In the genomic region with DNA sequence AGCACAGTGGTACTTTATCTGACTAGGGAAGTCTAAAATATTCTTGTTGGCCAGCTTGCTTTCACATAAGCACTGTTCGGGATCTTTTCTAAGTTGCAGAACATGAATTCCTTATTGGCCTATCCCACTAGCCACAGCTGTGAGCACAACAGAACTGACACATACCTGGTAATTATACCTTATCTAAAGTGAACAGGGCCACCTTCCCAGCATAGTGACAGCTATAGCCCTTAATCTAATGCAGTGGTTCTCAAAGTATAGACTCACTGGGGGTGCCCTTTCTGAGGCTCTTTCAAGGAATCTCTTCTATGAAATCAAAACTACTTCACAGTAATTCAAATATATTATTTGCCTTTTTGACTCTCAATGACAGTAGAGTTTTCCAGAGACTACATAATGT, we compare ENCODE assay signal across 20 cellular contexts.
DNase-seq lines count a peak whose midpoint lies in the region; ATAC-seq, FAIRE-seq and TF ChIP-seq lines count a peak whose summit lies in the region.
"Had no signal": no experiment of that assay in that cellular context is flagged by ENCODE, and none has a peak within 500 bp of the region (broad histone marks: within the 10 kb centered on the region; RNA-seq: fewer than 3 reads in every experiment).

No MANE protein-coding gene starts in this region.

- H3K9me3 ChIP-seq in HEK293 (ENCODE audit: control insufficient read depth, insufficient read depth, low read depth, low read length) (no peaks in the 10 kb centered on the region), K562 (replicated peaks; ENCODE audit: control insufficient read depth, insufficient read depth, low read depth, low read length) (no peaks in the 10 kb centered on the region), mucosa of descending colon (no peaks in the 10 kb centered on the region)
- H3K9me3 ChIP-seq: Caco-2, HAP-1 had no signal

- H3K4me1 ChIP-seq in HEK293 (ENCODE audit: control insufficient read depth, insufficient read depth, low read length) (peaks cover 10% of the 10 kb centered on the region), K562 (replicated peaks in 1 of 2; ENCODE audit: control insufficient read depth in 2 of 2, insufficient read depth in 2 of 2, low read length in 2 of 2) (no peaks in the 10 kb centered on the region; a peak in 1 of 5 replicates), mucosa of descending colon (ENCODE audit: low read depth) (no peaks in the 10 kb centered on the region)
- H3K4me1 ChIP-seq: A549 had no signal

- no peak for TF ChIP-seq RAD21 in K562 (CRISPR knock-in tag; conservative IDR thresholded peaks at IDR 0.05 in 1 of 2, IDR thresholded peaks at IDR 0.05 in 1 of 2)

- H3K79me2 ChIP-seq in K562 (ENCODE audit: control insufficient read depth, insufficient read depth, low read length), result no peaks in the 10 kb centered on the region

- intact Hi-C loops in K562 (cut with micrococcal nuclease), result no loop called here
- intact Hi-C loops in mucosa of descending colon (cut with DNase I, micrococcal nuclease), result no loop called here

- FAIRE-seq in K562 (lab: Jason Lieb, UNC), result no peak
- FAIRE-seq: A549, D721Med, GM12891, GM18507, HepG2 had no signal

- WGBS in K562 (ENCODE audit: insufficient coverage, low coverage, missing lambda C conversion rate), result 48% methylated on average over 1 of the region's 1 CpG

- H4K20me1 ChIP-seq in K562 (replicated peaks; ENCODE audit: control insufficient read depth, insufficient read depth, low read length), result no peaks in the 10 kb centered on the region

- DNase-seq in NCI-H2107 treated with DMSO at 0.1 percent for 48 hours (lab: John Stamatoyannopoulos, UW; ENCODE audit: unreplicated experiment) (peak; percentile 2), NCI-H2107 (lab: John Stamatoyannopoulos, UW) (no peak), NCI-H2227 (lab: John Stamatoyannopoulos, UW; ENCODE audit: unreplicated experiment) (peak; percentile 20), K562 (ENCODE audit: extremely low read depth in 1 of 4, low spot score in 3 of 4) (peak in 2 of 4 experiments; percentile 27 to 45), mucosa of descending colon (no peak)
- DNase-seq: AML-193; Caco-2; CD4-positive, alpha-beta T cell; GM23248 had no signal

- ATAC-seq in K562, result peak; percentile 83
- ATAC-seq in HG03439 (IDR thresholded peaks at IDR 0.05; ENCODE audit: unreplicated experiment), result no peak
- ATAC-seq in HG02642 (IDR thresholded peaks at IDR 0.05; ENCODE audit: poor library complexity, unreplicated experiment), result no peak
- ATAC-seq in mucosa of descending colon, result no peak
- ATAC-seq: A549, HepG2 had no signal

- H3K9me1 ChIP-seq in K562 (ENCODE audit: control insufficient read depth, insufficient read depth, low read length), result no peaks in the 10 kb centered on the region

- H3K4me2 ChIP-seq in K562 (ENCODE audit: insufficient read depth, low read length), result no peak overlapping the region
- H3K4me2 ChIP-seq: A549 had no signal

- no TSS peak for BruUV-seq in K562 (replicated peaks; lab: Mats Ljungman, UMichigan)

- in situ Hi-C loops in K562 (cut with MboI), result no loop called here

- H2AFZ ChIP-seq in K562 (ENCODE audit: low read depth, low read length), result no peak overlapping the region
- H2AFZ ChIP-seq: GM23248 had no signal

- no peaks in the 10 kb centered on the region for H3K27me3 ChIP-seq in K562 (ENCODE audit: control insufficient read depth in 2 of 2, insufficient read depth in 2 of 2, low read length in 2 of 2)

- POLR2A ChIA-PET in HEK293 (lab: Yijun Ruan, JAX) (no interaction called here), K562 (lab: Yijun Ruan, JAX) (no interaction called here)

- H3K36me3 ChIP-seq in HEK293 (ENCODE audit: control insufficient read depth in 2 of 2, insufficient read depth in 1 of 2, low read length in 2 of 2), result no peaks in the 10 kb centered on the region
- H3K36me3 ChIP-seq in K562 (ENCODE audit: control insufficient read depth, insufficient read depth, low read length), result 0 out of 3 replicates have a peak, but pooled peaks cover 3% of the 10 kb centered on the region
- no peaks in the 10 kb centered on the region for H3K36me3 ChIP-seq in mucosa of descending colon (ENCODE audit: low read depth)
- H3K36me3 ChIP-seq: HAP-1 had no signal

- TF ChIP-seq POLR2A in K562 (conservative IDR thresholded peaks at IDR 0.05), result no peak

- H3K27ac ChIP-seq in HEK293 (ENCODE audit: extremely low read depth, low read depth, low read length) (no peak overlapping the region), K562 (ENCODE audit: extremely low read depth, low read depth, low read length) (no peak overlapping the region)
- H3K27ac ChIP-seq: 22Rv1, A549, C4-2B, GM23248 had no signal

- H3K4me3 ChIP-seq in HEK293 (ENCODE audit: low read depth, low read length), result no peak overlapping the region
- H3K4me3 ChIP-seq in K562, result no peak overlapping the region
- H3K4me3 ChIP-seq in mucosa of descending colon, result no peak overlapping the region
- H3K4me3 ChIP-seq: A549, GM23248, HAP-1 had no signal

- H3K9ac ChIP-seq in K562 (ENCODE audit: insufficient read depth in 1 of 2, low read depth in 2 of 2, low read length in 2 of 2), result no peak overlapping the region
- H3K9ac ChIP-seq: GM23248 had no signal

- no peak for TF ChIP-seq EP300 in K562 (IDR thresholded peaks at IDR 0.05; ENCODE audit: low read length)

- CTCF ChIA-PET in HEK293 (lab: Yijun Ruan, JAX) (no interaction called here), K562 (lab: Yijun Ruan, JAX; ENCODE audit: low intra/inter-chr PET ratio) (interaction anchor here (0.7 kb wide), 1 partner anchor 343 kb away, joined by 4 read pairs; no protein-coding TSS in a partner anchor)

- TF ChIP-seq CTCF in HEK293 (tag by site-specific recombination; IDR thresholded peaks at IDR 0.05) (no peak), K562 (IDR thresholded peaks at IDR 0.05 in 2 of 3, conservative IDR thresholded peaks at IDR 0.05 in 1 of 3; ENCODE audit: insufficient read depth in 2 of 3, low read depth in 1 of 3, low read length in 3 of 3) (no peak), mucosa of descending colon (IDR thresholded peaks at IDR 0.05) (no peak)

TF ChIP-seq in HEK293, 187 proteins besides CTCF, POLR2A, EP300 and RAD21:
- TF ChIP-seq KLF16 (tag by site-specific recombination; IDR thresholded peaks at IDR 0.05) (no peak), ZNF777 (tag by site-specific recombination; IDR thresholded peaks at IDR 0.05; ENCODE audit: borderline replicate concordance) (no peak), ZFHX2 (tag by site-specific recombination; conservative IDR thresholded peaks at IDR 0.05) (no peak), SP7 (tag by site-specific recombination; IDR thresholded peaks at IDR 0.05) (peak; percentile 27; the same call in 1 of the 2 replicates), ZNF585B (tag by site-specific recombination; IDR thresholded peaks at IDR 0.05) (no peak)
- TF ChIP-seq, protein P1, sequence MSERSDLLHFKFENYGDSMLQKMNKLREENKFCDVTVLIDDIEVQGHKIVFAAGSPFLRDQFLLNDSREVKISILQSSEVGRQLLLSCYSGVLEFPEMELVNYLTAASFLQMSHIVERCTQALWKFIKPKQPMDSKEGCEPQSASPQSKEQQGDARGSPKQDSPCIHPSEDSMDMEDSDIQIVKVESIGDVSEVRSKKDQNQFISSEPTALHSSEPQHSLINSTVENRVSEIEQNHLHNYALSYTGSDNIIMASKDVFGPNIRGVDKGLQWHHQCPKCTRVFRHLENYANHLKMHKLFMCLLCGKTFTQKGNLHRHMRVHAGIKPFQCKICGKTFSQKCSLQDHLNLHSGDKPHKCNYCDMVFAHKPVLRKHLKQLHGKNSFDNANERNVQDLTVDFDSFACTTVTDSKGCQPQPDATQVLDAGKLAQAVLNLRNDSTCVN (tag by site-specific recombination; optimal IDR thresholded peaks at IDR 0.05), result no peak

TF ChIP-seq in K562, 482 proteins besides CTCF, POLR2A, EP300 and RAD21 (continues in another document):
- peak; percentile 70 for TF ChIP-seq CBFA2T3 (IDR thresholded peaks at IDR 0.05)
- no peak for TF ChIP-seq NRF1 (conservative IDR thresholded peaks at IDR 0.05 in 1 of 2, IDR thresholded peaks at IDR 0.05 in 1 of 2)
- TF ChIP-seq MEF2D (tag; conservative IDR thresholded peaks at IDR 0.05; ENCODE audit: low read depth), result no peak
- TF ChIP-seq TAL1 (IDR thresholded peaks at IDR 0.05), result peak; percentile 39; the same call in 1 of the 2 replicates
- TF ChIP-seq MBD2 (IDR thresholded peaks at IDR 0.05; ENCODE audit: borderline replicate concordance, low read depth), result no peak
- no peak for TF ChIP-seq NFE2 (IDR thresholded peaks at IDR 0.05; ENCODE audit: low read depth)
- no peak for TF ChIP-seq BRCA1 (IDR thresholded peaks at IDR 0.05)
- no peak for TF ChIP-seq BRCA1 (CRISPR knock-in tag; IDR thresholded peaks at IDR 0.05)
- TF ChIP-seq ELF2 (CRISPR knock-in tag; IDR thresholded peaks at IDR 0.05), result no peak
- TF ChIP-seq PRPF4 (IDR thresholded peaks at IDR 0.05; ENCODE audit: insufficient read depth, low read depth, low read length, poor library complexity, severe bottlenecking), result no peak
- TF ChIP-seq POLR2AphosphoS5 (IDR thresholded peaks at IDR 0.05; ENCODE audit: control insufficient read depth, insufficient read depth, low read depth, low read length), result 0 out of 2 replicates have a peak, but pooled peaks have one; percentile 39
- peak; percentile 39; the same call in 1 of the 2 replicates for TF ChIP-seq CBFA2T2 (conservative IDR thresholded peaks at IDR 0.05)
- TF ChIP-seq ERF (CRISPR knock-in tag; IDR thresholded peaks at IDR 0.05), result no peak
- 0 out of 2 replicates have a peak, but pooled peaks have one; percentile 39 for TF ChIP-seq TEAD4 (IDR thresholded peaks at IDR 0.05; ENCODE audit: low read length)
- TF ChIP-seq TEAD4 (CRISPR knock-in tag; IDR thresholded peaks at IDR 0.05; ENCODE audit: borderline replicate concordance), result no peak
- peak; percentile 57 for TF ChIP-seq ARID1B (IDR thresholded peaks at IDR 0.05)
- TF ChIP-seq SPI1 (IDR thresholded peaks at IDR 0.05; ENCODE audit: borderline replicate concordance, low read depth, low read length), result no peak
- TF ChIP-seq HDAC8 (tag; IDR thresholded peaks at IDR 0.05), result no peak
- TF ChIP-seq ILF3 (IDR thresholded peaks at IDR 0.05; ENCODE audit: borderline replicate concordance), result no peak
- peak; percentile 73 for TF ChIP-seq TCF3 (CRISPR knock-in tag; IDR thresholded peaks at IDR 0.05)
- TF ChIP-seq, protein P2, sequence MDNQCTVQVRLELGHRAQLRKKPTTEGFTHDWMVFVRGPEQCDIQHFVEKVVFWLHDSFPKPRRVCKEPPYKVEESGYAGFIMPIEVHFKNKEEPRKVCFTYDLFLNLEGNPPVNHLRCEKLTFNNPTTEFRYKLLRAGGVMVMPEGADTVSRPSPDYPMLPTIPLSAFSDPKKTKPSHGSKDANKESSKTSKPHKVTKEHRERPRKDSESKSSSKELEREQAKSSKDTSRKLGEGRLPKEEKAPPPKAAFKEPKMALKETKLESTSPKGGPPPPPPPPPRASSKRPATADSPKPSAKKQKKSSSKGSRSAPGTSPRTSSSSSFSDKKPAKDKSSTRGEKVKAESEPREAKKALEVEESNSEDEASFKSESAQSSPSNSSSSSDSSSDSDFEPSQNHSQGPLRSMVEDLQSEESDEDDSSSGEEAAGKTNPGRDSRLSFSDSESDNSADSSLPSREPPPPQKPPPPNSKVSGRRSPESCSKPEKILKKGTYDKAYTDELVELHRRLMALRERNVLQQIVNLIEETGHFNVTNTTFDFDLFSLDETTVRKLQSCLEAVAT (IDR thresholded peaks at IDR 0.05), result no peak

Comparison
In these comparisons a context has a peak if more than half of its experiments do, and no peak if none do; other contexts are left out.
1. DNase-seq: peak in NCI-H2107 treated with DMSO at 0.1 percent for 48 hours (single experiment) and NCI-H2227 (single experiment); none in NCI-H2107 (single experiment) and mucosa of descending colon (0 of 3).